In genomic region chr11:76120513-76121081, GRCh38 we compare ENCODE assay signal across 1 cellular context.
TF ChIP-seq lines count a peak whose summit lies in the region.

No MANE protein-coding gene starts in this region.

TF ChIP-seq in H1, 55 proteins besides CTCF, POLR2A, EP300 and RAD21 (continued from another document):
- TF ChIP-seq NANOG (IDR thresholded peaks at IDR 0.05; ENCODE audit: insufficient read depth, low read depth, low read length, poor library complexity, severe bottlenecking) (no peak), FOSL1 (IDR thresholded peaks at IDR 0.05; ENCODE audit: insufficient read depth, low read depth, low read length) (no peak), BRCA1 (IDR thresholded peaks at IDR 0.05; ENCODE audit: low read depth, low read length) (no peak)
TF ChIP-seq in H1: peak in this region for 0.
